ENCODE assay signal across 16 cellular contexts in genomic region chr3:171444291-171444690, GRCh38. TPM values are rescaled to one million over a fixed set of nuclear protein-coding genes. Genes with fewer than 3 reads are reported as not detected.
DNase-seq lines count a peak whose midpoint lies in the region; ATAC-seq and TF ChIP-seq lines count a peak whose summit lies in the region.
"Had no signal": no experiment of that assay in that cellular context is flagged by ENCODE, and none has a peak within 500 bp of the region (broad histone marks: within the 10 kb centered on the region; RNA-seq: fewer than 3 reads in every experiment).

No MANE protein-coding gene starts in this region.

- H3K27ac ChIP-seq in H9 (ENCODE audit: insufficient read length, low read depth, low read length) (peak overlapping the region; percentile 25), neural progenitor cell (no peak overlapping the region), lower lobe of right lung (no peak overlapping the region)
- H3K27ac ChIP-seq: BLaER1, GM23248 had no signal

- intact Hi-C loops in lower lobe of right lung (cut with DNase I): no loop called here

- no peaks in the 10 kb centered on the region for H3K9me3 ChIP-seq in H9 (ENCODE audit: control insufficient read depth, low read depth, low read length)
- H3K9me3 ChIP-seq in Loucy (ENCODE audit: insufficient read depth, low read depth, low read length): no peaks in the 10 kb centered on the region
- H3K9me3 ChIP-seq in neural progenitor cell (ENCODE audit: low read depth): no peaks in the 10 kb centered on the region
- H3K9me3 ChIP-seq in lower lobe of right lung: no peaks in the 10 kb centered on the region
- H3K9me3 ChIP-seq: BLaER1 had no signal

- no peak overlapping the region for H4K91ac ChIP-seq in H9 (ENCODE audit: insufficient read length, low read depth, low read length)

- no peak overlapping the region for H3T11ph ChIP-seq in H9 (ENCODE audit: low read length)

- no peak overlapping the region for H2BK20ac ChIP-seq in H9 (ENCODE audit: low read depth, low read length, poor library complexity, severe bottlenecking)

- no peaks in the 10 kb centered on the region for H3K23me2 ChIP-seq in H9 (ENCODE audit: insufficient read length, low read depth, low read length, poor library complexity, severe bottlenecking)

- H2BK5ac ChIP-seq in H9 (ENCODE audit: insufficient read length, low read length): no peak overlapping the region

- WGBS in H9 (ENCODE audit: extremely low coverage, insufficient read length, low lambda C conversion rate): no CpG with 5 or more reads among the region's 2 CpGs

- no peak overlapping the region for H3K14ac ChIP-seq in H9 (ENCODE audit: insufficient read depth, low read length)

- H2BK120ac ChIP-seq in H9 (ENCODE audit: low read depth, low read length, poor library complexity, severe bottlenecking): no peak overlapping the region

- no peak overlapping the region for H3K56ac ChIP-seq in H9 (ENCODE audit: insufficient read length, low read depth, low read length)

- H2AFZ ChIP-seq in H9 (ENCODE audit: low read length): no peak overlapping the region
- H2AFZ ChIP-seq in Loucy (ENCODE audit: low read length): no peak overlapping the region
- H2AFZ ChIP-seq in neural progenitor cell (replicated peaks): peak overlapping the region; percentile 38
- H2AFZ ChIP-seq: GM23248 had no signal

- no peak overlapping the region for H2AK5ac ChIP-seq in H9 (ENCODE audit: insufficient read length, low read length)

- H3K79me2 ChIP-seq in H9 (ENCODE audit: insufficient read depth, low read length): peaks cover 4% of the 10 kb centered on the region; the same call in 1 of the 2 replicates
- peaks cover 91% of the 10 kb centered on the region for H3K79me2 ChIP-seq in Loucy (ENCODE audit: insufficient read depth, low read length)
- no peaks in the 10 kb centered on the region for H3K79me2 ChIP-seq in neural progenitor cell (ENCODE audit: low read depth)

- peak overlapping the region in 1 of 2 experiments; percentile 6; a peak in 1 of 5 replicates for H3K4me3 Mint-ChIP-seq in H9
- H3K4me3 Mint-ChIP-seq in endothelial cell (ENCODE audit: unreplicated experiment): no peak overlapping the region
- no peak overlapping the region for H3K4me3 Mint-ChIP-seq in neural progenitor cell
- H3K4me3 Mint-ChIP-seq: CD14-positive monocyte, HFFc6 had no signal

- H3K4me2 ChIP-seq in H9 (ENCODE audit: insufficient read depth, insufficient read length, low read length): no peak overlapping the region
- H3K4me2 ChIP-seq in Loucy (ENCODE audit: low read depth, low read length, poor library complexity, severe bottlenecking): peak overlapping the region; percentile 4
- H3K4me2 ChIP-seq in neural progenitor cell: no peak overlapping the region
- H3K4me2 ChIP-seq: BLaER1 had no signal

- DNase-seq in H9: no peak
- DNase-seq in endothelial cell (ENCODE audit: low spot score): no peak
- DNase-seq in neural progenitor cell (ENCODE audit: low spot score): no peak
- no peak for DNase-seq in lower lobe of right lung
- no peak for DNase-seq in nucleus accumbens (lab: John Stamatoyannopoulos, UW)
- no peak for DNase-seq in stimulated activated CD8-positive, alpha-beta memory T cell treated with anti-CD3 and anti-CD28 coated beads, Interleukin-4, amount 100 ng/mL, for 48 hours
- DNase-seq: 8988T; CD4-positive, alpha-beta memory T cell; DMS79 treated with DMSO at 0.1 percent for 48 hours; GF-D8; GM23248; HFFc6 had no signal

- H3F3A ChIP-seq in Loucy (ENCODE audit: low read depth): no peaks in the 10 kb centered on the region
- peaks cover 19% of the 10 kb centered on the region for H3F3A ChIP-seq in neural progenitor cell (ENCODE audit: low read depth)

- H3K27me3 ChIP-seq in H9 (ENCODE audit: insufficient read depth, low read length) (no peaks in the 10 kb centered on the region), Loucy (ENCODE audit: insufficient read depth, low read length, poor library complexity, severe bottlenecking) (no peaks in the 10 kb centered on the region), neural progenitor cell (no peaks in the 10 kb centered on the region), lower lobe of right lung (ENCODE audit: low read depth) (no peaks in the 10 kb centered on the region)
- H3K27me3 ChIP-seq: BLaER1 had no signal

- no peaks in the 10 kb centered on the region for H3K79me1 ChIP-seq in H9 (ENCODE audit: insufficient read depth, low read depth, low read length, poor library complexity, severe bottlenecking)

- H3K27me3 Mint-ChIP-seq in H9 (ENCODE audit: low read depth): no peaks in the 10 kb centered on the region
- no peaks in the 10 kb centered on the region for H3K27me3 Mint-ChIP-seq in endothelial cell (ENCODE audit: unreplicated experiment)
- H3K27me3 Mint-ChIP-seq in neural progenitor cell (ENCODE audit: insufficient read depth, low read depth): no peaks in the 10 kb centered on the region
- H3K27me3 Mint-ChIP-seq: CD4-positive, alpha-beta memory T cell had no signal

- no peak overlapping the region for H3K23ac ChIP-seq in H9 (ENCODE audit: insufficient read length, low read depth, low read length)

- no peaks in the 10 kb centered on the region for H3K9me2 ChIP-seq in Loucy (replicated peaks; ENCODE audit: low read depth, low read length)

- TF ChIP-seq CTCF in H9 (conservative IDR thresholded peaks at IDR 0.05) (no peak), Loucy (conservative IDR thresholded peaks at IDR 0.05; ENCODE audit: low read length) (no peak), endothelial cell (IDR thresholded peaks at IDR 0.05; ENCODE audit: unreplicated experiment) (no peak), neural progenitor cell (IDR thresholded peaks at IDR 0.05) (no peak), lower lobe of right lung (IDR thresholded peaks at IDR 0.05) (no peak)

- H3K36me3 ChIP-seq in Loucy (ENCODE audit: insufficient read depth, low read length) (no peaks in the 10 kb centered on the region), neural progenitor cell (no peaks in the 10 kb centered on the region), lower lobe of right lung (no peaks in the 10 kb centered on the region)
- H3K36me3 ChIP-seq: BLaER1 had no signal

- H3K36me3 Mint-ChIP-seq in H9 (ENCODE audit: insufficient read depth in 1 of 3, low read depth in 3 of 3): no peaks in the 10 kb centered on the region; a peak in 1 of 7 replicates
- no peaks in the 10 kb centered on the region for H3K36me3 Mint-ChIP-seq in endothelial cell (ENCODE audit: low read depth, unreplicated experiment)
- H3K36me3 Mint-ChIP-seq in neural progenitor cell: no peaks in the 10 kb centered on the region
- H3K36me3 Mint-ChIP-seq: CD14-positive monocyte had no signal

- no peak overlapping the region for H3K9ac ChIP-seq in H9 (ENCODE audit: extremely low read depth, insufficient read length, low read length)
- H3K9ac ChIP-seq in Loucy (ENCODE audit: low read depth, low read length, poor library complexity, severe bottlenecking): no peak overlapping the region
- no peak overlapping the region for H3K9ac ChIP-seq in neural progenitor cell
- H3K9ac ChIP-seq: BLaER1, GM23248 had no signal

- H3K4me3 ChIP-seq in Loucy (ENCODE audit: low read length, poor library complexity, severe bottlenecking): no peak overlapping the region
- H3K4me3 ChIP-seq in neural progenitor cell: no peak overlapping the region
- no peak overlapping the region for H3K4me3 ChIP-seq in lower lobe of right lung
- H3K4me3 ChIP-seq: BLaER1, GM23248 had no signal

- H3K9me3 Mint-ChIP-seq in H9 (no peaks in the 10 kb centered on the region), endothelial cell (ENCODE audit: unreplicated experiment) (no peaks in the 10 kb centered on the region), neural progenitor cell (no peaks in the 10 kb centered on the region)
- H3K9me3 Mint-ChIP-seq: HFFc6 had no signal

- H3K27ac Mint-ChIP-seq in H9: peak overlapping the region; percentile 61 to 91 (median 77); a peak in 6 of 7 replicates
- peak overlapping the region; percentile 52 for H3K27ac Mint-ChIP-seq in endothelial cell (ENCODE audit: unreplicated experiment)
- no peak overlapping the region for H3K27ac Mint-ChIP-seq in neural progenitor cell
- H3K27ac Mint-ChIP-seq: CD14-positive monocyte, HFFc6 had no signal

- H3K4me1 Mint-ChIP-seq in H9 (peaks cover 48 to 55% of the 10 kb centered on the region in 2 experiments), endothelial cell (ENCODE audit: unreplicated experiment) (peaks cover 37% of the 10 kb centered on the region), neural progenitor cell (peaks cover 39% of the 10 kb centered on the region)
- H3K4me1 Mint-ChIP-seq: CD14-positive monocyte had no signal

- no peak overlapping the region for H4K5ac ChIP-seq in H9 (ENCODE audit: insufficient read length, low read depth, low read length)

- peaks cover 11% of the 10 kb centered on the region; the same call in 1 of the 2 replicates for H3K4me1 ChIP-seq in H9 (ENCODE audit: insufficient read depth, low read length)
- H3K4me1 ChIP-seq in Loucy (ENCODE audit: insufficient read depth, low read length, poor library complexity, severe bottlenecking): peaks cover 49% of the 10 kb centered on the region
- peaks cover 23% of the 10 kb centered on the region for H3K4me1 ChIP-seq in neural progenitor cell
- no peaks in the 10 kb centered on the region for H3K4me1 ChIP-seq in lower lobe of right lung

- no peak for ATAC-seq in lower lobe of right lung
- ATAC-seq: HCT116 had no signal

- no peak overlapping the region for H3K18ac ChIP-seq in H9 (ENCODE audit: insufficient read length, low read depth, low read length)

- H2BK12ac ChIP-seq in H9 (ENCODE audit: insufficient read length, low read depth, low read length): no peak overlapping the region

- no peak overlapping the region for H3K4ac ChIP-seq in H9 (ENCODE audit: low read depth, low read length)

- no peak overlapping the region for H4K8ac ChIP-seq in H9 (replicated peaks; ENCODE audit: insufficient read length, low read depth, low read length)

- no peak overlapping the region for H2BK15ac ChIP-seq in H9 (ENCODE audit: low read depth, low read length)

- H4K20me1 ChIP-seq in H9 (ENCODE audit: control insufficient read depth, insufficient read depth, insufficient read length) (no peaks in the 10 kb centered on the region), Loucy (ENCODE audit: insufficient read depth, low read length, poor library complexity, severe bottlenecking) (peaks cover 44% of the 10 kb centered on the region), neural progenitor cell (ENCODE audit: low read depth) (no peaks in the 10 kb centered on the region)
- H4K20me1 ChIP-seq: BLaER1 had no signal

RNA-seq across cellular contexts. Expression of gene TNIK, which starts 15.9 kb away (rescaled TPM):
- total RNA-seq in H9 (2021) (10.2 and 15.9 TPM in 2 replicates), endothelial cell (ENCODE audit: unreplicated experiment) (67.0 TPM), neural progenitor cell (ENCODE audit: low replicate concordance) (3.0 and 5.0 TPM in 2 replicates), lower lobe of right lung (29.3 TPM)
